ENCODE assay signal across 17 cellular contexts in genomic region chr3:115077501-115078250, GRCh38.
DNase-seq lines count a peak whose midpoint lies in the region; ATAC-seq, FAIRE-seq and TF ChIP-seq lines count a peak whose summit lies in the region.
"Had no signal": no experiment of that assay in that cellular context is flagged by ENCODE, and none has a peak within 500 bp of the region (broad histone marks: within the 10 kb centered on the region; RNA-seq: fewer than 3 reads in every experiment).

No MANE protein-coding gene starts in this region.

- no peak overlapping the region for H3K14ac ChIP-seq in mesenchymal stem cell (ENCODE audit: low read length in 2 of 2)

- H3K36me3 ChIP-seq in hepatocyte (replicated peaks; ENCODE audit: insufficient read depth, low read depth): no peaks in the 10 kb centered on the region
- H3K36me3 ChIP-seq in mesenchymal stem cell (ENCODE audit: control insufficient read depth in 1 of 2, insufficient read depth in 2 of 2, low read depth in 1 of 2, low read length in 2 of 2): peaks cover 2 to 4% of the 10 kb centered on the region in 2 experiments

- no peaks in the 10 kb centered on the region for H3K27me3 Mint-ChIP-seq in stimulated activated naive CD8-positive, alpha-beta T cell treated with anti-CD3 and anti-CD28 coated beads, Interleukin-15, amount 100 ng/mL, for 72 hours

- no peak overlapping the region for H2BK5ac ChIP-seq in mesenchymal stem cell (ENCODE audit: low read depth, low read length, poor library complexity, severe bottlenecking)

- H3K9me2 ChIP-seq in hepatocyte (replicated peaks; ENCODE audit: insufficient read depth): no peaks in the 10 kb centered on the region

- no peak overlapping the region for H2AK5ac ChIP-seq in mesenchymal stem cell (ENCODE audit: low read length, severe bottlenecking)

- H4K20me1 ChIP-seq in hepatocyte (ENCODE audit: insufficient read depth, poor library complexity, severe bottlenecking): no peaks in the 10 kb centered on the region

- no peak for TF ChIP-seq POLR2A in GM12891 (IDR thresholded peaks at IDR 0.05; ENCODE audit: low read depth, low read length)

- H2AFZ ChIP-seq in hepatocyte (no peak overlapping the region), mesenchymal stem cell (ENCODE audit: low read depth, low read length) (no peak overlapping the region)

- no peak for TF ChIP-seq CTCF in hepatocyte (IDR thresholded peaks at IDR 0.05; ENCODE audit: poor library complexity)

- H3K4me2 ChIP-seq in hepatocyte (peak overlapping the region; percentile 35), mesenchymal stem cell (ENCODE audit: low read length, poor library complexity, severe bottlenecking) (no peak overlapping the region)

- no peak overlapping the region for H3K9ac ChIP-seq in mesenchymal stem cell (ENCODE audit: low read length)

- peaks cover 34% of the 10 kb centered on the region for H3K4me1 Mint-ChIP-seq in stimulated activated naive CD8-positive, alpha-beta T cell treated with anti-CD3 and anti-CD28 coated beads, Interleukin-15, amount 100 ng/mL, for 72 hours

- no peak overlapping the region for H3K4me3 Mint-ChIP-seq in stimulated activated naive CD8-positive, alpha-beta T cell treated with anti-CD3 and anti-CD28 coated beads, Interleukin-15, amount 100 ng/mL, for 72 hours

- no peak overlapping the region for H2BK15ac ChIP-seq in mesenchymal stem cell (ENCODE audit: low read depth, poor library complexity, severe bottlenecking)

- H3K4me3 ChIP-seq in hepatocyte (no peak overlapping the region), mesenchymal stem cell (ENCODE audit: insufficient read depth in 1 of 2, low read depth in 1 of 2, low read length in 2 of 2) (no peak overlapping the region)

- no peak overlapping the region for H3K18ac ChIP-seq in mesenchymal stem cell (ENCODE audit: low read depth in 1 of 2, low read length in 2 of 2)

- no peak overlapping the region for H2BK120ac ChIP-seq in mesenchymal stem cell (ENCODE audit: low read depth, low read length)

- H3K79me1 ChIP-seq in mesenchymal stem cell (replicated peaks; ENCODE audit: low read length, poor library complexity, severe bottlenecking): peaks cover 1% of the 10 kb centered on the region

- DNase-seq in NCI-H226: peak; percentile 48
- peak; percentile 12 for DNase-seq in hepatocyte (ENCODE audit: low spot score)
- DNase-seq in myocyte (ENCODE audit: low read depth): peak; percentile 85
- no peak for DNase-seq in stimulated activated naive CD8-positive, alpha-beta T cell treated with anti-CD3 and anti-CD28 coated beads, Interleukin-15, amount 100 ng/mL, for 72 hours
- DNase-seq in mesenchymal stem cell: no peak
- DNase-seq in NCI-H69 (lab: John Stamatoyannopoulos, UW): no peak
- DNase-seq in GM12891 (ENCODE audit: insufficient read length, low spot score): no peak
- DNase-seq: COR-L47, DMS153, HCEC 1CT, Karpas-422, NCI-H1105, NCI-H1694, NCI-H2107, NCI-H2227 treated with DMSO at 0.1 percent for 48 hours, NCI-H526, SIG-M5 had no signal

- peak; percentile 46 for ATAC-seq in stimulated activated naive CD8-positive, alpha-beta T cell treated with anti-CD3 and anti-CD28 coated beads, Interleukin-15, amount 100 ng/mL, for 72 hours

- no peak overlapping the region for H3K23ac ChIP-seq in mesenchymal stem cell (ENCODE audit: low read length in 2 of 2)

- no peak overlapping the region for H4K91ac ChIP-seq in mesenchymal stem cell (ENCODE audit: low read length)

- WGBS in hepatocyte (ENCODE audit: low lambda C conversion rate, missing lambda C conversion rate): 52% methylated on average over 3 of the region's 3 CpGs
- WGBS in mesenchymal stem cell: 88% methylated on average over 1 of the region's 3 CpGs

- peaks cover 3% of the 10 kb centered on the region for H3K79me2 ChIP-seq in hepatocyte

- H3K4me1 ChIP-seq in hepatocyte (ENCODE audit: insufficient read depth) (no peaks in the 10 kb centered on the region), mesenchymal stem cell (ENCODE audit: control insufficient read depth, insufficient read depth, low read depth, low read length) (no peaks in the 10 kb centered on the region)

- no peak overlapping the region for H4K8ac ChIP-seq in mesenchymal stem cell (ENCODE audit: low read length)

- H3K27ac Mint-ChIP-seq in stimulated activated naive CD8-positive, alpha-beta T cell treated with anti-CD3 and anti-CD28 coated beads, Interleukin-15, amount 100 ng/mL, for 72 hours: no peak overlapping the region

- no peaks in the 10 kb centered on the region for H3K9me3 Mint-ChIP-seq in stimulated activated naive CD8-positive, alpha-beta T cell treated with anti-CD3 and anti-CD28 coated beads, Interleukin-15, amount 100 ng/mL, for 72 hours

- H3K27ac ChIP-seq in hepatocyte (peak overlapping the region; percentile 34), mesenchymal stem cell (ENCODE audit: low read length, poor library complexity, severe bottlenecking) (no peak overlapping the region)

- no peak for FAIRE-seq in GM12891 (lab: Jason Lieb, UNC)

- H3K4ac ChIP-seq in mesenchymal stem cell (ENCODE audit: low read depth in 1 of 2, low read length in 2 of 2): no peak overlapping the region

- no peaks in the 10 kb centered on the region for H3K9me3 ChIP-seq in hepatocyte (ENCODE audit: low read depth)
- H3K9me3 ChIP-seq in mesenchymal stem cell (ENCODE audit: control insufficient read depth, low read length): peaks cover 11% of the 10 kb centered on the region

- H3K27me3 ChIP-seq in hepatocyte (no peaks in the 10 kb centered on the region), mesenchymal stem cell (ENCODE audit: control insufficient read depth in 1 of 2, insufficient read depth in 1 of 2, low read length in 2 of 2) (no peaks in the 10 kb centered on the region)

- no peak overlapping the region for H2BK12ac ChIP-seq in mesenchymal stem cell (ENCODE audit: low read length in 2 of 2)

TF ChIP-seq in GM12891, 5 proteins besides CTCF, POLR2A, EP300 and RAD21:
- TF ChIP-seq TAF1 (IDR thresholded peaks at IDR 0.05; ENCODE audit: low read depth, low read length) (no peak), POLR2AphosphoS5 (IDR thresholded peaks at IDR 0.05; ENCODE audit: low read depth, low read length) (no peak), PAX5 (IDR thresholded peaks at IDR 0.05; ENCODE audit: insufficient read depth, low read length, severe bottlenecking) (no peak), POU2F2 (IDR thresholded peaks at IDR 0.05; ENCODE audit: low read depth, low read length) (no peak), SPI1 (IDR thresholded peaks at IDR 0.05; ENCODE audit: low read depth, low read length) (no peak)

Comparison
In these comparisons a context has a peak if more than half of its experiments do, and no peak if none do; other contexts are left out.
1. DNase-seq: peak in NCI-H226 (single experiment), hepatocyte (single experiment) and myocyte (single experiment); none in stimulated activated naive CD8-positive, alpha-beta T cell treated with anti-CD3 and anti-CD28 coated beads, Interleukin-15, amount 100 ng/mL, for 72 hours (0 of 2), mesenchymal stem cell (single experiment), NCI-H69 (single experiment) and GM12891 (single experiment).